1 cellular context compared by ENCODE assay signal in the genomic region with DNA sequence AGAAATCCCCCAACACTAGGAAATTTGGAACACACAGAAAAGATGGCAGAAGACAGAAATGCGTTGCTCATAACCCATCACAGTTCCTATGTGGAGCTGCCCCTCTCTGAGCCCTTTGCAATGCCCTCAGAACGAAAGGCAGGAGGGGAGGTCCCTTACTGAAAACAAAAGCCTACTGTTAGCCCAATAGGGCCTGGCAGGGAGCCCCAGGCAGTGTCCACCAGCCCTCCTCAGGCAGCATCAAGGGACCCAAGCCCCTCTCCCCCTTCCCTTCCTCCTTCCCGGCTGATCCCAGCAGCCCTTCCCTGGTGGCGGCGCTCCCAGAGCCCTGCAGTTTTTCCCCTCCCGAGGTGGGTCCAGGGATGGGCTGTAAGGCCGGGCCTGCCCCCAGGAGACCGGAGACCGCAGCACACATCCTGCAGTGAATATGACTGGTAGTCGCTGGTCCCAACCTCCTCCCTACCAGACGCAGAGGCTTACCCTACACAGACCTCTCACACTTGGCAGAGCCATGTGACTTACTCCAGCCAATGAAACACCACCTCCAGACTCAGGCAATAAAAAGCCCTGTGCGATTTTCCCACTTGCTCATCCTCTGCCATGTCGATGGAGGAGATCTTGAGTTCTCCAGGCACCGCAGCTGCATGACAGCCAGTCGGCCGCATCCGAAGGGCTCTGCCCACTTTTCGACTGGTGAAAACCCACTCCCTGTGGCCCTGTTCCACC.
TF ChIP-seq lines count a peak whose summit lies in the region.

No MANE protein-coding gene starts in this region.

TF ChIP-seq in K562, 482 proteins besides CTCF, POLR2A, EP300 and RAD21:
- peak; percentile 17 for TF ChIP-seq NFYB (IDR thresholded peaks at IDR 0.05; ENCODE audit: extremely low read depth, insufficient read length)
- TF ChIP-seq, protein P1, sequence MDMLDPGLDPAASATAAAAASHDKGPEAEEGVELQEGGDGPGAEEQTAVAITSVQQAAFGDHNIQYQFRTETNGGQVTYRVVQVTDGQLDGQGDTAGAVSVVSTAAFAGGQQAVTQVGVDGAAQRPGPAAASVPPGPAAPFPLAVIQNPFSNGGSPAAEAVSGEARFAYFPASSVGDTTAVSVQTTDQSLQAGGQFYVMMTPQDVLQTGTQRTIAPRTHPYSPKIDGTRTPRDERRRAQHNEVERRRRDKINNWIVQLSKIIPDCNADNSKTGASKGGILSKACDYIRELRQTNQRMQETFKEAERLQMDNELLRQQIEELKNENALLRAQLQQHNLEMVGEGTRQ (CRISPR knock-in tag; IDR thresholded peaks at IDR 0.05), result peak; percentile 80
- no peak for TF ChIP-seq TRIM24 (IDR thresholded peaks at IDR 0.05)
- 0 out of 2 replicates have a peak, but pooled peaks have one; percentile 4 for TF ChIP-seq CBFA2T2 (conservative IDR thresholded peaks at IDR 0.05)
- peak; percentile 60; the same call in 1 of the 2 replicates for TF ChIP-seq RAD51 (IDR thresholded peaks at IDR 0.05; ENCODE audit: borderline replicate concordance, low read depth)
- TF ChIP-seq, protein P2, sequence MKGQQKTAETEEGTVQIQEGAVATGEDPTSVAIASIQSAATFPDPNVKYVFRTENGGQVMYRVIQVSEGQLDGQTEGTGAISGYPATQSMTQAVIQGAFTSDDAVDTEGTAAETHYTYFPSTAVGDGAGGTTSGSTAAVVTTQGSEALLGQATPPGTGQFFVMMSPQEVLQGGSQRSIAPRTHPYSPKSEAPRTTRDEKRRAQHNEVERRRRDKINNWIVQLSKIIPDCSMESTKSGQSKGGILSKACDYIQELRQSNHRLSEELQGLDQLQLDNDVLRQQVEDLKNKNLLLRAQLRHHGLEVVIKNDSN (CRISPR knock-in tag; IDR thresholded peaks at IDR 0.05), result peak; percentile 84
- TF ChIP-seq PHB2 (IDR thresholded peaks at IDR 0.05; ENCODE audit: low read depth), result no peak
